ENCODE assay signal across 17 cellular contexts in the genomic region with DNA sequence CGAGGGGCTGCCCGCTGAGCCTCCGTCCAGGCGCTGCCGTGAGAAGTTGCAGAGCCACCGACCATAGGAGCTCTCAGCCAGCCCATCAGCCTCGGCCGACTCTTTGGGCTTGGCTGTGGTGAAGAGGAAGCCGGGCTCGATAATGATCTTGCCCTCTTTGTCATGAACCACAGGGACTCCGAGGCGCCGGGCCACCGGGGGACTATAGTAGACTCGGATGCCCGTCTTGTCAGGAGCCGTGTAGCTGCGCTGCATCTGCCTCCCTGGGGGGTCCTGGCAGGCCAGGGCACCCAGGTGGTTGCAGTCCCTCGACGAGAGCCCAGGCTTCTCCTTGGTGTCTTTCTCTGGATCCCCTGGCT.
"Had no signal": no experiment of that assay in that cellular context is flagged by ENCODE, and none has a peak within 500 bp of the region (broad histone marks: within the 10 kb centered on the region; RNA-seq: fewer than 3 reads in every experiment).

No MANE protein-coding gene starts in this region.

- H3K4me2 ChIP-seq: neural progenitor cell had no signal

- FAIRE-seq: urothelium cell line had no signal

- H3K36me3 ChIP-seq: neural progenitor cell had no signal

- DNase-seq: colonic mucosa; dermis blood vessel endothelial cell; foreskin keratinocyte; immature natural killer cell; mucosa of descending colon; natural killer cell; occipital lobe; spleen; stimulated activated CD4-positive, alpha-beta T cell treated with anti-CD3 and anti-CD28 coated beads, Interleukin-15, amount 100 ng/mL, for 24 hours; stimulated activated CD4-positive, alpha-beta T cell treated with anti-CD3 and anti-CD28 coated beads, Interleukin-2, amount 100 ng/mL, for 24 hours; stimulated activated CD4-positive, alpha-beta T cell treated with anti-CD3 and anti-CD28 coated beads, Interleukin-4, amount 100 ng/mL, for 4 hours; stimulated activated naive CD4-positive, alpha-beta T cell; stomach; transverse colon had no signal

- H2AFZ ChIP-seq: neural progenitor cell had no signal

- H3K4me3 ChIP-seq: colonic mucosa, mucosa of descending colon, neural progenitor cell, spleen, stomach, thoracic aorta, transverse colon had no signal

- H3K36me3 Mint-ChIP-seq: natural killer cell had no signal

- H3K27ac ChIP-seq: colonic mucosa, foreskin keratinocyte, neural progenitor cell, spleen, stomach, thoracic aorta, transverse colon had no signal

- H3K9ac ChIP-seq: neural progenitor cell had no signal

- H3K27ac Mint-ChIP-seq: immature natural killer cell, natural killer cell, neural progenitor cell had no signal

- H3K4me3 Mint-ChIP-seq: immature natural killer cell, natural killer cell, neural progenitor cell had no signal

- H3K27me3 ChIP-seq: colonic mucosa, foreskin keratinocyte, neural progenitor cell, spleen, stomach, transverse colon had no signal

- ATAC-seq: foreskin keratinocyte, mucosa of descending colon, natural killer cell had no signal

- H3K9me3 Mint-ChIP-seq: immature natural killer cell, natural killer cell, neural progenitor cell had no signal

- H3K4me1 ChIP-seq: colonic mucosa, foreskin keratinocyte, transverse colon had no signal

- H3K9me3 ChIP-seq: colonic mucosa, mucosa of descending colon, spleen, stomach, thoracic aorta, transverse colon had no signal
